ENCODE assay signal across 8 cellular contexts in genomic region chr4:185096032-185096653, GRCh38. TPM values are rescaled to one million over a fixed set of nuclear protein-coding genes. Genes with fewer than 3 reads are reported as not detected.
DNase-seq lines count a peak whose midpoint lies in the region; ATAC-seq and TF ChIP-seq lines count a peak whose summit lies in the region.

No MANE protein-coding gene starts in this region.

- no peak overlapping the region for H3K4me3 Mint-ChIP-seq in activated T-cell treated with anti-CD3 and anti-CD28 coated beads, Interleukin-2, amount 50 U/mL, for 72 hours
- no peak overlapping the region for H3K4me3 Mint-ChIP-seq in activated CD4-positive, alpha-beta T cell treated with anti-CD3 and anti-CD28 coated beads, Interleukin-2, amount 10 ng/mL, durations not matched to agents 7 days and 5 days

- H3K9me3 Mint-ChIP-seq in activated T-cell treated with anti-CD3 and anti-CD28 coated beads, Interleukin-2, amount 50 U/mL, for 72 hours, result no peaks in the 10 kb centered on the region
- H3K9me3 Mint-ChIP-seq in activated CD4-positive, alpha-beta T cell treated with anti-CD3 and anti-CD28 coated beads, Interleukin-2, amount 10 ng/mL, durations not matched to agents 7 days and 5 days, result no peaks in the 10 kb centered on the region

- H2AFZ ChIP-seq in MM.1S (ENCODE audit: low read length), result no peak overlapping the region

- TF ChIP-seq CTCF in MM.1S (IDR thresholded peaks at IDR 0.05; ENCODE audit: low read length) (peak; percentile 74), thyroid gland (IDR thresholded peaks at IDR 0.05) (peak in 5 of 6 experiments; percentile 23 to 88 (median 62))

- H3K4me1 ChIP-seq in MM.1S (ENCODE audit: low read length) (no peaks in the 10 kb centered on the region), thyroid gland (peaks cover 0 to 2% of the 10 kb centered on the region in 2 donors)

- TF ChIP-seq POLR2A in thyroid gland (IDR thresholded peaks at IDR 0.05), result no peak

- peaks cover 17% of the 10 kb centered on the region for H3K27me3 Mint-ChIP-seq in activated T-cell treated with anti-CD3 and anti-CD28 coated beads, Interleukin-2, amount 50 U/mL, for 72 hours (ENCODE audit: low read depth)
- H3K27me3 Mint-ChIP-seq in activated CD4-positive, alpha-beta T cell treated with anti-CD3 and anti-CD28 coated beads, Interleukin-2, amount 10 ng/mL, durations not matched to agents 7 days and 5 days, result peaks cover 18% of the 10 kb centered on the region

- H3K9me2 ChIP-seq in MM.1S (replicated peaks; ENCODE audit: insufficient read depth, low read length), result no peaks in the 10 kb centered on the region

- no peaks in the 10 kb centered on the region for H3K36me3 ChIP-seq in MM.1S (replicated peaks; ENCODE audit: insufficient read depth, low read length)
- H3K36me3 ChIP-seq in thyroid gland, result no peaks in the 10 kb centered on the region

- no peak overlapping the region for H3K4me2 ChIP-seq in MM.1S (ENCODE audit: low read depth, low read length)

- H3K27ac ChIP-seq in MM.1S (ENCODE audit: low read length) (no peak overlapping the region), thyroid gland (no peak overlapping the region)

- intact Hi-C loops in left ventricle myocardium superior (cut with micrococcal nuclease) (loop anchor here (5.0 kb wide), 1 partner anchor 54 kb away; no protein-coding TSS in a partner anchor), thyroid gland (cut with DNase I) (no loop called here)

- no peaks in the 10 kb centered on the region for H3K9me3 ChIP-seq in MM.1S (replicated peaks; ENCODE audit: insufficient read depth, low read length)
- no peaks in the 10 kb centered on the region for H3K9me3 ChIP-seq in thyroid gland

- H3K27ac Mint-ChIP-seq in activated T-cell treated with anti-CD3 and anti-CD28 coated beads, Interleukin-2, amount 50 U/mL, for 72 hours, result no peak overlapping the region
- H3K27ac Mint-ChIP-seq in activated CD4-positive, alpha-beta T cell treated with anti-CD3 and anti-CD28 coated beads, Interleukin-2, amount 10 ng/mL, durations not matched to agents 7 days and 5 days, result no peak overlapping the region

- CTCF ChIA-PET in activated CD4-positive, alpha-beta T cell treated with anti-CD3 and anti-CD28 coated beads, Interleukin-2, amount 10 ng/mL, durations not matched to agents 7 days and 5 days (lab: Charles Lee), result interaction anchor here (0.6 to 1.5 kb wide), 3 partner anchors 12 to 858 kb away, joined by 3 to 5 read pairs (median 5); no protein-coding TSS in a partner anchor

- DNase-seq in activated T-cell treated with anti-CD3 and anti-CD28 coated beads, Interleukin-2, amount 50 U/mL, for 72 hours, result peak; percentile 14 to 23
- DNase-seq in activated T-cell treated with anti-CD3 and anti-CD28 coated beads, Interleukin-2, amount 50 U/mL, for 48 hours, result no peak
- DNase-seq in MM.1S, result peak; percentile 63
- peak; percentile 47 for DNase-seq in activated CD4-positive, alpha-beta T cell treated with anti-CD3 and anti-CD28 coated beads, Interleukin-2, amount 10 ng/mL, durations not matched to agents 7 days and 5 days
- no peak for DNase-seq in left ventricle myocardium superior
- peak; percentile 38 to 41 for DNase-seq in thyroid gland
- no peak for DNase-seq in NCI-H146 (lab: John Stamatoyannopoulos, UW)

- H3F3A ChIP-seq in MM.1S (ENCODE audit: insufficient read depth, low read length), result no peaks in the 10 kb centered on the region

- no peak for ATAC-seq in activated T-cell treated with anti-CD3 and anti-CD28 coated beads, Interleukin-2, amount 50 U/mL, for 72 hours (replicated peaks in 1 of 2)
- ATAC-seq in left ventricle myocardium superior, result peak; percentile 29
- no peak for ATAC-seq in GM19467 (IDR thresholded peaks at IDR 0.05; ENCODE audit: unreplicated experiment)

- 20 to 27% methylated on average over 2 of the region's 2 CpGs for WGBS in thyroid gland, 2 donors

- no peaks in the 10 kb centered on the region for H3K4me1 Mint-ChIP-seq in activated T-cell treated with anti-CD3 and anti-CD28 coated beads, Interleukin-2, amount 50 U/mL, for 72 hours (ENCODE audit: low read depth)
- no peaks in the 10 kb centered on the region for H3K4me1 Mint-ChIP-seq in activated CD4-positive, alpha-beta T cell treated with anti-CD3 and anti-CD28 coated beads, Interleukin-2, amount 10 ng/mL, durations not matched to agents 7 days and 5 days

- POLR2A ChIA-PET in activated CD4-positive, alpha-beta T cell treated with anti-CD3 and anti-CD28 coated beads, Interleukin-2, amount 10 ng/mL, durations not matched to agents 7 days and 5 days (lab: Charles Lee), result no interaction called here

- no peak overlapping the region for H3K9ac ChIP-seq in MM.1S (ENCODE audit: low read length)

- H4K20me1 ChIP-seq in MM.1S (ENCODE audit: insufficient read depth, low read length), result no peaks in the 10 kb centered on the region

- H3K27me3 ChIP-seq in MM.1S (replicated peaks; ENCODE audit: insufficient read depth, low read length) (no peaks in the 10 kb centered on the region), thyroid gland (no peaks in the 10 kb centered on the region)

- H3K36me3 Mint-ChIP-seq in activated T-cell treated with anti-CD3 and anti-CD28 coated beads, Interleukin-2, amount 50 U/mL, for 72 hours (ENCODE audit: insufficient read depth in 2 of 2), result no peaks in the 10 kb centered on the region
- no peaks in the 10 kb centered on the region for H3K36me3 Mint-ChIP-seq in activated CD4-positive, alpha-beta T cell treated with anti-CD3 and anti-CD28 coated beads, Interleukin-2, amount 10 ng/mL, durations not matched to agents 7 days and 5 days (ENCODE audit: low read depth)

- no peaks in the 10 kb centered on the region for H3K79me2 ChIP-seq in MM.1S (ENCODE audit: low read length)

- H3K4me3 ChIP-seq in MM.1S (ENCODE audit: low read length) (no peak overlapping the region), thyroid gland (replicated peaks in 1 of 3) (no peak overlapping the region)

RNA-seq across cellular contexts. Expression of gene SLC25A4, which starts 46.9 kb away (rescaled TPM):
- total RNA-seq in activated T-cell treated with anti-CD3 and anti-CD28 coated beads, Interleukin-2, amount 50 U/mL, for 72 hours, result 1 to 10 TPM; 4.2 to 7.8 TPM
- 1 to 10 TPM; 2.2 to 2.9 TPM for total RNA-seq in activated CD4-positive, alpha-beta T cell treated with anti-CD3 and anti-CD28 coated beads, Interleukin-2, amount 10 ng/mL, durations not matched to agents 7 days and 5 days
- total RNA-seq in left ventricle myocardium superior (2,343 TPM), thyroid gland (10 to 100 TPM; 26.7 to 56.7 (median 41.8) TPM)

Comparison
In these comparisons a context has a peak if more than half of its experiments do, and no peak if none do; other contexts are left out.
1. DNase-seq: peak in activated T-cell treated with anti-CD3 and anti-CD28 coated beads, Interleukin-2, amount 50 U/mL, for 72 hours (2 of 2), MM.1S (single experiment), activated CD4-positive, alpha-beta T cell treated with anti-CD3 and anti-CD28 coated beads, Interleukin-2, amount 10 ng/mL, durations not matched to agents 7 days and 5 days (single experiment) and thyroid gland (2 of 2); none in activated T-cell treated with anti-CD3 and anti-CD28 coated beads, Interleukin-2, amount 50 U/mL, for 48 hours (0 of 2), left ventricle myocardium superior (single experiment) and NCI-H146 (single experiment).
2. RNA of gene SLC25A4, which starts 46.9 kb away (total RNA-seq): 2,343 TPM in left ventricle myocardium superior (single experiment); 26.7 to 56.7 TPM in thyroid gland, 4.2 to 7.8 TPM in activated T-cell treated with anti-CD3 and anti-CD28 coated beads, Interleukin-2, amount 50 U/mL, for 72 hours and 2.2 to 2.9 TPM in activated CD4-positive, alpha-beta T cell treated with anti-CD3 and anti-CD28 coated beads, Interleukin-2, amount 10 ng/mL, durations not matched to agents 7 days and 5 days; every median in the first group is over 10 times any median in the second.